8 cellular contexts compared by ENCODE assay signal in the genomic region with DNA sequence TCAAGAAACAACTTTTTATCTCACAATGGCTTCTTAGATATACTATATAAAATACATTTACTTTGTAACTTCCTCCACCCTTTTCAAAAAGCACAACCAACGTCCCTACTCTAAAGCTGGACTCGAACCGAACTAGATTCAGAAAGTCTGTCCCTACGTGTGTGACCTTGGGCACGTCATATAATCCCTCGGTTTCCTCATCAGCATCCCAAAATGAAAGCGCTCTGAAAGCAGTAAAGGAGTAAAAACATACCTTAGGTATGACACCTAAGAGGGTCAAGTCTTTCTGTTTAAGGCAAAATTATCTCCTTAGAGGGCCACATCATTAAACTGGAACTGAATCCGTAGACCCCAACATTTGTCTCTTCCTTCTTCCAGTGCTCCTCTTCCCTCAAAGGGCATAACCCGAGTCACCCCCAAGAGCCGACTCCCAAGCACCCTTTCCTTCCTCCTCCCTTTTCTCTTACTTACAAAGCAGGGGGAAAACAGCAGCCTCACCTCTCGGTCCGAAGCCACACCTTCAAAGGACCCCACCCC. TPM values are rescaled to one million over a fixed set of nuclear protein-coding genes. Genes with fewer than 3 reads are reported as not detected.
DNase-seq lines count a peak whose midpoint lies in the region; FAIRE-seq and TF ChIP-seq lines count a peak whose summit lies in the region.

No MANE protein-coding gene starts in this region.

- H3K4me1 ChIP-seq in small intestine (ENCODE audit: control insufficient read depth in 2 of 2, insufficient read depth in 1 of 2, low read depth in 1 of 2, low read length in 1 of 2), result peaks cover 4 to 5% of the 10 kb centered on the region in 2 donors

- 0 to 1% (median 1%) methylated on average over 12 of the region's 12 CpGs for WGBS in small intestine, 3 donors

- no peaks in the 10 kb centered on the region for H3K9me3 ChIP-seq in small intestine (ENCODE audit: control insufficient read depth, low read depth)

- TF ChIP-seq CTCF in fibroblast of pulmonary artery (IDR thresholded peaks at IDR 0.05; ENCODE audit: low read length, missing control alignments) (no peak), GM20000 (IDR thresholded peaks at IDR 0.05; ENCODE audit: extremely low read depth, missing control alignments) (no peak)

- DNase-seq in DMS 273 (lab: John Stamatoyannopoulos, UW; ENCODE audit: unreplicated experiment) (peak; percentile 61), DMS 273 treated with DMSO at 0.1 percent for 48 hours (lab: John Stamatoyannopoulos, UW) (no peak), RKO (ENCODE audit: low spot score) (peak; percentile 73), fibroblast of pulmonary artery (ENCODE audit: low read depth) (peak; percentile 22), small intestine (peak; percentile 59), GM20000 (ENCODE audit: low spot score) (no peak)
- DNase-seq in stimulated activated CD4-positive, alpha-beta T cell treated with anti-CD3 and anti-CD28 coated beads, Interleukin-4, amount 100 ng/mL, for 4 hours, result no peak
- DNase-seq in activated naive CD4-positive, alpha-beta T cell (lab: John Stamatoyannopoulos, UW), result no peak

- FAIRE-seq in small intestine (lab: Jason Lieb, UNC), result no peak

- peaks cover 0 to 2% of the 10 kb centered on the region in 2 donors for H3K36me3 ChIP-seq in small intestine (ENCODE audit: control insufficient read depth in 2 of 2, insufficient read depth in 2 of 2, low read length in 2 of 2)

- H3K27ac ChIP-seq in small intestine (ENCODE audit: low read depth in 1 of 2, low read length in 1 of 2), result peak overlapping the region; percentile 94 to 98

- H3K27me3 ChIP-seq in small intestine (ENCODE audit: control insufficient read depth in 2 of 2, insufficient read depth in 2 of 2, low read length in 2 of 2), result no peaks in the 10 kb centered on the region

- H3K4me3 ChIP-seq in fibroblast of pulmonary artery (replicated peaks; ENCODE audit: low read depth, low read length) (peak overlapping the region; percentile 82), small intestine (ENCODE audit: low read depth in 1 of 2, low read length in 2 of 2) (peak overlapping the region; percentile 66 to 76)

RNA-seq across cellular contexts. Expression of a gene that starts 0.7 kb away (rescaled TPM):
- 10 to 100 TPM; 73.0 to 96.2 (median 85.9) TPM for polyA plus RNA-seq in small intestine

RNA-seq across cellular contexts. Expression of a gene that starts 1.5 kb away (rescaled TPM):
- 1 to 10 TPM in 1 of 3 donors, under 1 TPM in 1, not detected in 1; 0.54 to 5.4 TPM for polyA plus RNA-seq in small intestine

Comparison
In these comparisons a context has a peak if more than half of its experiments do, and no peak if none do; other contexts are left out.
1. DNase-seq: peak in DMS 273 (single experiment), RKO (single experiment), fibroblast of pulmonary artery (single experiment) and small intestine (single experiment); none in DMS 273 treated with DMSO at 0.1 percent for 48 hours (single experiment), GM20000 (single experiment), stimulated activated CD4-positive, alpha-beta T cell treated with anti-CD3 and anti-CD28 coated beads, Interleukin-4, amount 100 ng/mL, for 4 hours (0 of 2) and activated naive CD4-positive, alpha-beta T cell (0 of 4).